Comparison of ENCODE assay signal across 14 cellular contexts in genomic region chr12:97275261-97276197, GRCh38.
DNase-seq lines count a peak whose midpoint lies in the region; ATAC-seq and TF ChIP-seq lines count a peak whose summit lies in the region.
"Had no signal": no experiment of that assay in that cellular context is flagged by ENCODE, and none has a peak within 500 bp of the region (broad histone marks: within the 10 kb centered on the region; RNA-seq: fewer than 3 reads in every experiment).

No MANE protein-coding gene starts in this region.

- peaks cover 44% of the 10 kb centered on the region for H3F3A ChIP-seq in neural progenitor cell (ENCODE audit: low read depth)

- H3K4me3 ChIP-seq in hepatocyte (no peak overlapping the region), neural progenitor cell (peak overlapping the region; percentile 24)
- H3K4me3 ChIP-seq: lower lobe of right lung had no signal

- peak overlapping the region; percentile 83 for H3K4me3 Mint-ChIP-seq in neural progenitor cell
- H3K4me3 Mint-ChIP-seq in activated T-helper 1 cell treated with anti-CD3 and anti-CD28 coated beads, Interleukin-12 subunit alpha, Interleukin-12 subunit beta, Interleukin-2, Interleukin-4 antibody, amounts not matched to agents 30 ng/mL and 10 ng/mL and 1 ng/mL, durations not matched to agents 14 hours and 24 hours and 36 hours, result no peak overlapping the region

- ATAC-seq in HG03521 (IDR thresholded peaks at IDR 0.05; ENCODE audit: unreplicated experiment) (no peak), HG03135 (IDR thresholded peaks at IDR 0.05; ENCODE audit: unreplicated experiment) (no peak)

- no peaks in the 10 kb centered on the region for H3K9me3 ChIP-seq in hepatocyte (ENCODE audit: low read depth)
- peaks cover 15% of the 10 kb centered on the region for H3K9me3 ChIP-seq in neural progenitor cell (ENCODE audit: low read depth)
- H3K9me3 ChIP-seq: lower lobe of right lung had no signal

- H4K20me1 ChIP-seq in hepatocyte (ENCODE audit: insufficient read depth, poor library complexity, severe bottlenecking) (no peaks in the 10 kb centered on the region), neural progenitor cell (ENCODE audit: low read depth) (peaks cover 4% of the 10 kb centered on the region)

- H3K4me1 ChIP-seq in hepatocyte (ENCODE audit: insufficient read depth), result no peaks in the 10 kb centered on the region
- H3K4me1 ChIP-seq in neural progenitor cell, result peaks cover 45% of the 10 kb centered on the region
- H3K4me1 ChIP-seq: lower lobe of right lung had no signal

- H3K36me3 ChIP-seq in hepatocyte (replicated peaks; ENCODE audit: insufficient read depth, low read depth) (no peaks in the 10 kb centered on the region), neural progenitor cell (peaks cover 11% of the 10 kb centered on the region)
- H3K36me3 ChIP-seq: lower lobe of right lung had no signal

- TF ChIP-seq CTCF in hepatocyte (IDR thresholded peaks at IDR 0.05; ENCODE audit: poor library complexity), result no peak
- peak; percentile 19 for TF ChIP-seq CTCF in neural progenitor cell (IDR thresholded peaks at IDR 0.05)

- DNase-seq in COR-L47 (lab: John Stamatoyannopoulos, UW) (peak; percentile 23), NCI-H345 treated with DMSO at 0.1 percent for 48 hours (lab: John Stamatoyannopoulos, UW; ENCODE audit: unreplicated experiment) (peak; percentile 8), hepatocyte (ENCODE audit: low spot score) (no peak), neural progenitor cell (ENCODE audit: low spot score) (peak; percentile 95), KBM-7 (no peak)
- DNase-seq in activated T-helper 1 cell treated with anti-CD3 and anti-CD28 coated beads, Interleukin-12 subunit alpha, Interleukin-12 subunit beta, Interleukin-2, Interleukin-4 antibody, amounts not matched to agents 30 ng/mL and 10 ng/mL and 1 ng/mL, durations not matched to agents 14 hours and 24 hours and 36 hours (ENCODE audit: low spot score), result no peak
- DNase-seq: activated CD4-positive, CD25-positive, alpha-beta regulatory T cell treated with anti-CD3 and anti-CD28 coated beads, Interleukin-2, amount 50 U/mL, for 72 hours; cerebellar nuclear complex; EL; lower lobe of right lung; SIG-M5; stimulated activated CD4-positive, alpha-beta T cell treated with anti-CD3 and anti-CD28 coated beads, Interleukin-12 subunit alpha, Interleukin-12 subunit beta, amount 100 ng/mL, for 4 hours had no signal

- H3K27me3 Mint-ChIP-seq in neural progenitor cell (ENCODE audit: insufficient read depth, low read depth), result peaks cover 4% of the 10 kb centered on the region
- peaks cover 6% of the 10 kb centered on the region for H3K27me3 Mint-ChIP-seq in activated T-helper 1 cell treated with anti-CD3 and anti-CD28 coated beads, Interleukin-12 subunit alpha, Interleukin-12 subunit beta, Interleukin-2, Interleukin-4 antibody, amounts not matched to agents 30 ng/mL and 10 ng/mL and 1 ng/mL, durations not matched to agents 14 hours and 24 hours and 36 hours (ENCODE audit: insufficient read depth)

- H3K79me2 ChIP-seq in hepatocyte, result no peaks in the 10 kb centered on the region
- no peaks in the 10 kb centered on the region for H3K79me2 ChIP-seq in neural progenitor cell (ENCODE audit: low read depth)

- intact Hi-C loops in activated T-helper 1 cell treated with anti-CD3 and anti-CD28 coated beads, Interleukin-12 subunit alpha, Interleukin-12 subunit beta, Interleukin-2, Interleukin-4 antibody, amounts not matched to agents 30 ng/mL and 10 ng/mL and 1 ng/mL, durations not matched to agents 14 hours and 24 hours and 36 hours (cut with micrococcal nuclease), result no loop called here

- 63% methylated on average over 21 of the region's 21 CpGs for WGBS in hepatocyte (ENCODE audit: low lambda C conversion rate, missing lambda C conversion rate)

- in situ Hi-C loops in KBM-7 (cut with MboI; ENCODE audit: low pct_unique_long_range_greater_than_20kb, low sequenced_read_pairs), result no loop called here

- peak overlapping the region; percentile 98 for H3K27ac Mint-ChIP-seq in neural progenitor cell
- H3K27ac Mint-ChIP-seq in activated T-helper 1 cell treated with anti-CD3 and anti-CD28 coated beads, Interleukin-12 subunit alpha, Interleukin-12 subunit beta, Interleukin-2, Interleukin-4 antibody, amounts not matched to agents 30 ng/mL and 10 ng/mL and 1 ng/mL, durations not matched to agents 14 hours and 24 hours and 36 hours, result no peak overlapping the region

- no peaks in the 10 kb centered on the region for H3K9me2 ChIP-seq in hepatocyte (replicated peaks; ENCODE audit: insufficient read depth)

- peaks cover 10% of the 10 kb centered on the region for H3K36me3 Mint-ChIP-seq in neural progenitor cell
- no peaks in the 10 kb centered on the region for H3K36me3 Mint-ChIP-seq in activated T-helper 1 cell treated with anti-CD3 and anti-CD28 coated beads, Interleukin-12 subunit alpha, Interleukin-12 subunit beta, Interleukin-2, Interleukin-4 antibody, amounts not matched to agents 30 ng/mL and 10 ng/mL and 1 ng/mL, durations not matched to agents 14 hours and 24 hours and 36 hours (ENCODE audit: low read depth)

- H3K4me1 Mint-ChIP-seq in neural progenitor cell, result peaks cover 77% of the 10 kb centered on the region
- no peaks in the 10 kb centered on the region for H3K4me1 Mint-ChIP-seq in activated T-helper 1 cell treated with anti-CD3 and anti-CD28 coated beads, Interleukin-12 subunit alpha, Interleukin-12 subunit beta, Interleukin-2, Interleukin-4 antibody, amounts not matched to agents 30 ng/mL and 10 ng/mL and 1 ng/mL, durations not matched to agents 14 hours and 24 hours and 36 hours (ENCODE audit: low read depth)

- H3K27ac ChIP-seq in hepatocyte (no peak overlapping the region), neural progenitor cell (peak overlapping the region; percentile 94)
- H3K27ac ChIP-seq: lower lobe of right lung had no signal

- peak overlapping the region; percentile 19 for H2AFZ ChIP-seq in hepatocyte
- H2AFZ ChIP-seq in neural progenitor cell (replicated peaks), result no peak overlapping the region

- peak overlapping the region; percentile 48 for H3K4me2 ChIP-seq in hepatocyte
- peak overlapping the region; percentile 78 for H3K4me2 ChIP-seq in neural progenitor cell

- H3K27me3 ChIP-seq in hepatocyte (no peaks in the 10 kb centered on the region), neural progenitor cell (no peaks in the 10 kb centered on the region)

- H3K9ac ChIP-seq in neural progenitor cell, result no peak overlapping the region

- H3K9me3 Mint-ChIP-seq in neural progenitor cell, result peaks cover 4% of the 10 kb centered on the region
- no peaks in the 10 kb centered on the region for H3K9me3 Mint-ChIP-seq in activated T-helper 1 cell treated with anti-CD3 and anti-CD28 coated beads, Interleukin-12 subunit alpha, Interleukin-12 subunit beta, Interleukin-2, Interleukin-4 antibody, amounts not matched to agents 30 ng/mL and 10 ng/mL and 1 ng/mL, durations not matched to agents 14 hours and 24 hours and 36 hours

Comparison
In these comparisons a context has a peak if more than half of its experiments do, and no peak if none do; other contexts are left out.
1. DNase-seq: peak in COR-L47 (single experiment), NCI-H345 treated with DMSO at 0.1 percent for 48 hours (single experiment) and neural progenitor cell (single experiment); none in hepatocyte (single experiment), activated T-helper 1 cell treated with anti-CD3 and anti-CD28 coated beads, Interleukin-12 subunit alpha, Interleukin-12 subunit beta, Interleukin-2, Interleukin-4 antibody, amounts not matched to agents 30 ng/mL and 10 ng/mL and 1 ng/mL, durations not matched to agents 14 hours and 24 hours and 36 hours (single experiment) and KBM-7 (single experiment).